ENCODE assay signal across 9 cellular contexts in genomic region chr1:32239790-32240139, GRCh38. TPM values are rescaled to one million over a fixed set of nuclear protein-coding genes. Genes with fewer than 3 reads are reported as not detected.
DNase-seq lines count a peak whose midpoint lies in the region; ATAC-seq and TF ChIP-seq lines count a peak whose summit lies in the region.
"Had no signal": no experiment of that assay in that cellular context is flagged by ENCODE, and none has a peak within 500 bp of the region (broad histone marks: within the 10 kb centered on the region; RNA-seq: fewer than 3 reads in every experiment).

No MANE protein-coding gene starts in this region.

- H3K14ac ChIP-seq in IMR-90 (replicated peaks; ENCODE audit: low read depth, low read length): no peak overlapping the region

- no peak overlapping the region for H3K56ac ChIP-seq in IMR-90 (ENCODE audit: extremely low read depth, insufficient read depth, low read length)

- peak overlapping the region; percentile 55; the same call in 1 of the 2 replicates for H2BK20ac ChIP-seq in IMR-90 (ENCODE audit: low read depth, low read length)

- POLR2A ChIA-PET in A673 (lab: Charles Lee; ENCODE audit: low non-redundant PET) (no interaction called here), IMR-90 (lab: Charles Lee; ENCODE audit: unreplicated experiment) (no interaction called here)

- H4K91ac ChIP-seq in IMR-90 (ENCODE audit: insufficient read depth, low read depth, low read length): peak overlapping the region; percentile 69

- H2AK9ac ChIP-seq in IMR-90 (replicated peaks; ENCODE audit: low read depth, low read length, poor library complexity): peak overlapping the region; percentile 92

- no peak overlapping the region for H2BK5ac ChIP-seq in IMR-90 (ENCODE audit: low read depth, low read length, poor library complexity, severe bottlenecking)

- dilution Hi-C loops in IMR-90 (cut with HindIII; ENCODE audit: low sequenced_read_pairs, unreplicated experiment): no loop called here

- H3K4me1 ChIP-seq in A673 (ENCODE audit: insufficient read depth, low read length, poor library complexity, severe bottlenecking) (no peaks in the 10 kb centered on the region), IMR-90 (ENCODE audit: control insufficient read depth, insufficient read depth, low read length) (peaks cover 16% of the 10 kb centered on the region), breast epithelium (peaks cover 0 to 8% of the 10 kb centered on the region in 2 donors), mesodermal cell (ENCODE audit: control insufficient read depth, insufficient read depth, low read length, poor library complexity, severe bottlenecking) (peaks cover 13% of the 10 kb centered on the region)

- no peak for ATAC-seq in IMR-90 (ENCODE audit: low read depth)
- ATAC-seq in HG03460 (IDR thresholded peaks at IDR 0.05; ENCODE audit: unreplicated experiment): no peak
- no peak for ATAC-seq in GM21825 (IDR thresholded peaks at IDR 0.05; ENCODE audit: unreplicated experiment)

- peak overlapping the region; percentile 64 for H3K4me3 ChIP-seq in A673 (ENCODE audit: low read depth, low read length, poor library complexity, severe bottlenecking)
- no peak overlapping the region for H3K4me3 ChIP-seq in IMR-90 (ENCODE audit: insufficient read depth, low read depth, low read length)
- peak overlapping the region in 2 of 3 donors; percentile 69 to 73 for H3K4me3 ChIP-seq in breast epithelium
- H3K4me3 ChIP-seq in mesodermal cell (ENCODE audit: extremely low read depth, insufficient read depth, low read length, poor library complexity, severe bottlenecking): peak overlapping the region; percentile 51

- no peak overlapping the region for H3K27ac ChIP-seq in A673 (ENCODE audit: low read depth, low read length, poor library complexity, severe bottlenecking)
- H3K27ac ChIP-seq in IMR-90 (ENCODE audit: insufficient read depth, low read length): no peak overlapping the region
- peak overlapping the region; percentile 89 to 96 for H3K27ac ChIP-seq in breast epithelium
- H3K27ac ChIP-seq in mesodermal cell (ENCODE audit: low read depth, low read length, severe bottlenecking): peak overlapping the region; percentile 23

- BruUV-seq in A673 (replicated peaks; lab: Mats Ljungman, UMichigan) (no TSS peak), IMR-90 (replicated peaks; lab: Mats Ljungman, UMichigan) (no TSS peak)

- intact Hi-C loops in A673 (cut with micrococcal nuclease; ENCODE audit: unreplicated experiment) (no loop called here), IMR-90 (cut with micrococcal nuclease) (loop anchor here (5.0 kb wide), 2 partner anchors 73 to 93 kb away; no protein-coding TSS in a partner anchor), breast epithelium (cut with DNase I; ENCODE audit: low total_unique reads) (loop anchor here (5.0 kb wide), 1 partner anchor 302 kb away; the partner anchor contains the start of gene PTP4A2)

- CTCF ChIA-PET in A673 (lab: Charles Lee) (no interaction called here), IMR-90 (lab: Yijun Ruan, JAX) (interaction anchor here (1.1 to 1.7 kb wide), 2 partner anchors 9 to 24 kb away, joined by 5 to 6 read pairs; no protein-coding TSS in a partner anchor)

- peaks cover 0 to 31% of the 10 kb centered on the region in 2 experiments; a peak in 2 of 4 replicates for H3K79me1 ChIP-seq in IMR-90 (ENCODE audit: low read depth in 1 of 2, low read length in 2 of 2)

- H3K4me2 ChIP-seq in IMR-90 (ENCODE audit: low read depth, low read length): peak overlapping the region; percentile 86; the same call in 1 of the 2 replicates

- H2BK120ac ChIP-seq in IMR-90 (ENCODE audit: low read depth, low read length): peak overlapping the region; percentile 68

- no peaks in the 10 kb centered on the region for H4K20me1 ChIP-seq in IMR-90 (ENCODE audit: insufficient read depth, low read length)

- H3K9me3 ChIP-seq in A673 (ENCODE audit: low read depth, low read length, poor library complexity, severe bottlenecking) (no peaks in the 10 kb centered on the region), IMR-90 (ENCODE audit: control insufficient read depth, insufficient read depth, low read length) (no peaks in the 10 kb centered on the region), breast epithelium (no peaks in the 10 kb centered on the region), mesodermal cell (ENCODE audit: control insufficient read depth, low read length) (no peaks in the 10 kb centered on the region)

- peaks cover 15% of the 10 kb centered on the region for H3K9me1 ChIP-seq in IMR-90 (ENCODE audit: insufficient read depth, low read length)

- WGBS in IMR-90 (ENCODE audit: extremely low coverage in 2 of 2, insufficient read length in 1 of 2), 2 experiments: 60% methylated on average over 13 of the region's 20 CpGs; no CpG with 5 or more reads in 1 of the 2 experiments
- 9 to 15% methylated on average over 19 of the region's 20 CpGs for WGBS in mesodermal cell (ENCODE audit: insufficient coverage in 2 of 2), 2 experiments

- peak overlapping the region; percentile 89 for H2AFZ ChIP-seq in IMR-90 (replicated peaks; ENCODE audit: low read length, poor library complexity)

- H3K9ac ChIP-seq in IMR-90 (ENCODE audit: low read depth, low read length): no peak overlapping the region

- no peak overlapping the region for H2BK15ac ChIP-seq in IMR-90 (ENCODE audit: low read depth, low read length)

- TF ChIP-seq POLR2A in IMR-90 (IDR thresholded peaks at IDR 0.05; ENCODE audit: low read depth, low read length) (no peak), breast epithelium (IDR thresholded peaks at IDR 0.05) (no peak)

- H4K5ac ChIP-seq in IMR-90 (ENCODE audit: low read depth, low read length): no peak overlapping the region

- H4K8ac ChIP-seq in IMR-90 (ENCODE audit: low read depth in 2 of 2, low read length in 2 of 2): peak overlapping the region; percentile 16 to 78; a peak in 2 of 4 replicates

- TF ChIP-seq CTCF in A673 (conservative IDR thresholded peaks at IDR 0.05; ENCODE audit: low read depth, low read length) (no peak), IMR-90 (conservative IDR thresholded peaks at IDR 0.05; ENCODE audit: low read depth, low read length) (no peak), breast epithelium (IDR thresholded peaks at IDR 0.05) (no peak)

- in situ Hi-C loops in IMR-90 (cut with MboI; ENCODE audit: low sequenced_read_pairs): no loop called here

- H3K18ac ChIP-seq in IMR-90 (ENCODE audit: low read depth, low read length): no peak overlapping the region

- H3K36me3 ChIP-seq in A673 (ENCODE audit: insufficient read depth, low read length, poor library complexity, severe bottlenecking): no peaks in the 10 kb centered on the region
- H3K36me3 ChIP-seq in IMR-90 (ENCODE audit: control insufficient read depth, insufficient read depth, low read length): peaks cover under 1% of the 10 kb centered on the region; the same call in 1 of the 2 replicates
- H3K36me3 ChIP-seq in breast epithelium: no peaks in the 10 kb centered on the region
- peaks cover 2% of the 10 kb centered on the region for H3K36me3 ChIP-seq in mesodermal cell (ENCODE audit: control insufficient read depth, insufficient read depth, low read length)

- TF ChIP-seq RAD21 in IMR-90 (IDR thresholded peaks at IDR 0.05; ENCODE audit: low read length): no peak

- peak overlapping the region; percentile 86 for H3K4ac ChIP-seq in IMR-90 (ENCODE audit: low read depth, low read length)

- peak overlapping the region; percentile 51; the same call in 1 of the 2 replicates for H2AK5ac ChIP-seq in IMR-90 (ENCODE audit: low read depth, low read length)

- H3K23ac ChIP-seq in IMR-90 (ENCODE audit: low read depth, low read length): no peak overlapping the region

- H3K27me3 ChIP-seq in A673 (replicated peaks; ENCODE audit: insufficient read depth, low read depth, low read length, poor library complexity) (no peaks in the 10 kb centered on the region), IMR-90 (ENCODE audit: control insufficient read depth, insufficient read depth, low read length) (no peaks in the 10 kb centered on the region), breast epithelium (no peaks in the 10 kb centered on the region)

- DNase-seq in A673 (ENCODE audit: low spot score) (no peak), IMR-90 (no peak), breast epithelium (ENCODE audit: low spot score in 2 of 2) (no peak)
- no peak for DNase-seq in effector CD8-positive, alpha-beta T cell (lab: John Stamatoyannopoulos, UW)
- no peak for DNase-seq in activated CD8-positive, alpha-beta memory T cell treated with anti-CD3 and anti-CD28 coated beads, Interleukin-2, amount 50 U/mL, for 48 hours

RNA-seq across cellular contexts. Expression of gene FAM167B, which starts 7.3 kb away (rescaled TPM):
- total RNA-seq in A673 (2021): 0.35 TPM in 1 of 2 replicates, not detected in the other
- 0.18 TPM in 1 of 2 replicates, not detected in the other for total RNA-seq in IMR-90 (2012; rRNA removed)
- 0.53 and 0.59 TPM in 2 replicates for polyA plus RNA-seq in IMR-90 (2012; rRNA removed)
- 0.62 and 1.0 TPM in 2 replicates for polyA plus RNA-seq in IMR-90 (2012; cell fraction: cytosol; rRNA removed)
- polyA plus RNA-seq in IMR-90 (2012; cell fraction: nucleus; rRNA removed; ENCODE audit: low replicate concordance): 1.8 and 3.7 TPM in 2 replicates
- total RNA-seq in breast epithelium: 1 to 10 TPM in 2 of 3 donors, under 1 TPM in 1; 0.64 to 6.9 (median 1.2) TPM
- 0.55 TPM for polyA plus RNA-seq in mesodermal cell (2013, experiment 1 of 2)
- polyA plus RNA-seq in mesodermal cell (2013, experiment 2 of 2): 0.96 TPM
- total RNA-seq: mononuclear cell had no signal

RNA-seq across cellular contexts. Expression of gene LCK, which starts 11.3 kb away (rescaled TPM):
- total RNA-seq in A673 (2021) (not detected in 2 replicates), IMR-90 (2012; rRNA removed) (not detected in 2 replicates), breast epithelium (1 to 10 TPM; 2.4 to 4.1 (median 2.9) TPM)
- polyA plus RNA-seq in IMR-90 (2012; rRNA removed): not detected in 2 replicates
- not detected in 2 replicates for polyA plus RNA-seq in IMR-90 (2012; cell fraction: cytosol; rRNA removed)
- polyA plus RNA-seq in IMR-90 (2012; cell fraction: nucleus; rRNA removed; ENCODE audit: low replicate concordance): 0.05 TPM in 1 of 2 replicates, not detected in the other
- polyA plus RNA-seq in mesodermal cell (2013, experiment 1 of 2): not detected
- polyA plus RNA-seq in mesodermal cell (2013, experiment 2 of 2): not detected

RNA-seq across cellular contexts. Expression of gene EIF3I, which starts 17.6 kb away (rescaled TPM):
- 298 and 303 TPM in 2 replicates for total RNA-seq in A673 (2021)
- 574 and 716 TPM in 2 replicates for total RNA-seq in IMR-90 (2012; rRNA removed)
- 376 and 469 TPM in 2 replicates for polyA plus RNA-seq in IMR-90 (2012; rRNA removed)
- 293 and 465 TPM in 2 replicates for polyA plus RNA-seq in IMR-90 (2012; cell fraction: cytosol; rRNA removed)
- polyA plus RNA-seq in IMR-90 (2012; cell fraction: nucleus; rRNA removed; ENCODE audit: low replicate concordance): 87.9 and 110 TPM in 2 replicates
- 100 to 1,000 TPM; 177 to 222 (median 190) TPM for total RNA-seq in breast epithelium
- polyA plus RNA-seq in mesodermal cell (2013, experiment 1 of 2): 240 TPM
- 222 TPM for polyA plus RNA-seq in mesodermal cell (2013, experiment 2 of 2)

RNA-seq across cellular contexts. Expression of gene TMEM234, which starts 17.6 kb away (rescaled TPM):
- total RNA-seq in A673 (2021) (15.4 TPM in 2 replicates), IMR-90 (2012; rRNA removed) (10.0 and 10.8 TPM in 2 replicates), breast epithelium (10 to 100 TPM in 2 of 3 donors, 1 to 10 TPM in 1; 5.8 to 20.6 (median 13.4) TPM)
- polyA plus RNA-seq in IMR-90 (2012; rRNA removed): 22.7 and 23.4 TPM in 2 replicates
- polyA plus RNA-seq in IMR-90 (2012; cell fraction: cytosol; rRNA removed): 16.5 and 16.6 TPM in 2 replicates
- polyA plus RNA-seq in IMR-90 (2012; cell fraction: nucleus; rRNA removed; ENCODE audit: low replicate concordance): 62.6 and 77.9 TPM in 2 replicates
- 10.3 TPM for polyA plus RNA-seq in mesodermal cell (2013, experiment 1 of 2)
- polyA plus RNA-seq in mesodermal cell (2013, experiment 2 of 2): 9.6 TPM

RNA-seq across cellular contexts. Expression of gene DCDC2B, which starts 30.9 kb away (rescaled TPM):
- total RNA-seq in A673 (2021): not detected in 2 replicates
- not detected in 2 replicates for total RNA-seq in IMR-90 (2012; rRNA removed)
- polyA plus RNA-seq in IMR-90 (2012; rRNA removed): not detected in 2 replicates
- not detected in 2 replicates for polyA plus RNA-seq in IMR-90 (2012; cell fraction: cytosol; rRNA removed)
- polyA plus RNA-seq in IMR-90 (2012; cell fraction: nucleus; rRNA removed; ENCODE audit: low replicate concordance): 0.04 TPM in 1 of 2 replicates, not detected in the other
- total RNA-seq in breast epithelium: under 1 TPM in 1 of 3 donors, not detected in 2; 0.33 TPM
- polyA plus RNA-seq in mesodermal cell (2013, experiment 1 of 2): not detected
- polyA plus RNA-seq in mesodermal cell (2013, experiment 2 of 2): not detected
- total RNA-seq: mononuclear cell had no signal

Comparison
In these comparisons a context has a peak if more than half of its experiments do, and no peak if none do; other contexts are left out.
1. H3K27ac ChIP-seq: peak in breast epithelium (2 of 2) and mesodermal cell (single experiment); none in A673 (single experiment) and IMR-90 (single experiment).